ENCODE assay signal across 28 cellular contexts in the genomic region with DNA sequence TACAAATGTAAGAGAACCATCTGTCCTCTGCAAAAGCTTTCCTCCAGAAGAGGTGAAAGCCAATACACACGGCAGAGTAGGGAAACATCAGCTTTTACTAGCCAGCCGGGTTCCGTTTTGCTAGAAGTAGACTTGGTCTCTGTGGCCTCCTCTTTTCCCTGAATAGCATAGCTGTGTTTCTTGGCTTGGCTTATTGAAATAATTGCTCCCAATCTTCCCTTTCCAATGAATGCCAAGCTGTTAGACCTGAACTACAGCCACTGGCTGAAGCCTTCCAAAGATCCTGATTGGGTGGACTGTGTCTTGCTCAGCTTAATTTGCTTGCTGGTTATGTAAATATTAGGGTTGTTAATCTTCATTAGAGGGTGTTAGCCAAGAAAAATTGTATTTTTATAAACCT.
DNase-seq lines count a peak whose midpoint lies in the region; ATAC-seq and TF ChIP-seq lines count a peak whose summit lies in the region.
"Had no signal": no experiment of that assay in that cellular context is flagged by ENCODE, and none has a peak within 500 bp of the region (broad histone marks: within the 10 kb centered on the region; RNA-seq: fewer than 3 reads in every experiment).

No MANE protein-coding gene starts in this region.

- H3K36me3 Mint-ChIP-seq in neural progenitor cell: peaks cover 2% of the 10 kb centered on the region
- H3K36me3 Mint-ChIP-seq: activated naive CD4-positive, alpha-beta T cell treated with anti-CD3 and anti-CD28 coated beads, Interleukin-2, amount 10 ng/mL, durations not matched to agents 7 days and 5 days; IgD-negative memory B cell had no signal

- no peak overlapping the region for H3K4me3 ChIP-seq in right atrium auricular region
- H3K4me3 ChIP-seq in thoracic aorta: no peak overlapping the region
- H3K4me3 ChIP-seq in foreskin fibroblast (ENCODE audit: low read depth in 1 of 2, low read length in 2 of 2): no peak overlapping the region
- H3K4me3 ChIP-seq in neural progenitor cell: no peak overlapping the region
- H3K4me3 ChIP-seq: BLaER1 treated with 17β-estradiol and CSF1 and Interleukin-3, amounts not matched to agents 10 nM and 100 nM; breast epithelium; colonic mucosa; heart left ventricle; lung; right lobe of liver had no signal

- no peaks in the 10 kb centered on the region for H4K20me1 ChIP-seq in neural progenitor cell (ENCODE audit: low read depth)
- H4K20me1 ChIP-seq: BLaER1 treated with 17β-estradiol and CSF1 and Interleukin-3, amounts not matched to agents 10 nM and 100 nM had no signal

- H3K36me3 ChIP-seq in right atrium auricular region: no peaks in the 10 kb centered on the region
- H3K36me3 ChIP-seq in thoracic aorta: no peaks in the 10 kb centered on the region
- no peaks in the 10 kb centered on the region for H3K36me3 ChIP-seq in neural progenitor cell
- H3K36me3 ChIP-seq: BLaER1 treated with 17β-estradiol and CSF1 and Interleukin-3, amounts not matched to agents 10 nM and 100 nM; breast epithelium; colonic mucosa; heart left ventricle; right lobe of liver had no signal

- H3K9me3 ChIP-seq in right atrium auricular region (no peaks in the 10 kb centered on the region), thoracic aorta (no peaks in the 10 kb centered on the region), neural progenitor cell (ENCODE audit: low read depth) (no peaks in the 10 kb centered on the region)
- H3K9me3 ChIP-seq: breast epithelium, colonic mucosa, heart left ventricle, right lobe of liver had no signal

- intact Hi-C loops in left ventricle myocardium superior (cut with micrococcal nuclease): no loop called here

- H3K4me3 Mint-ChIP-seq in neural progenitor cell: no peak overlapping the region
- H3K4me3 Mint-ChIP-seq: activated naive CD4-positive, alpha-beta T cell treated with anti-CD3 and anti-CD28 coated beads, Interleukin-2, amount 10 ng/mL, durations not matched to agents 7 days and 5 days; activated T-helper 1 cell treated with anti-CD3 and anti-CD28 coated beads, Interleukin-12 subunit alpha, Interleukin-12 subunit beta, Interleukin-2, Interleukin-4 antibody, amounts not matched to agents 30 ng/mL and 10 ng/mL and 1 ng/mL, durations not matched to agents 14 hours and 24 hours and 36 hours; IgD-negative memory B cell; neural crest cell; T-helper 1 cell treated with Interleukin-12 subunit alpha and Interleukin-12 subunit beta and Interleukin-4 antibody, amounts not matched to agents 30 μg/mL and 1 μg/mL, for 36 hours had no signal

- no peaks in the 10 kb centered on the region for H3F3A ChIP-seq in neural progenitor cell (ENCODE audit: low read depth)

- no peak overlapping the region for H3K27ac Mint-ChIP-seq in neural progenitor cell
- H3K27ac Mint-ChIP-seq: activated naive CD4-positive, alpha-beta T cell treated with anti-CD3 and anti-CD28 coated beads, Interleukin-2, amount 10 ng/mL, durations not matched to agents 7 days and 5 days; activated T-helper 1 cell treated with anti-CD3 and anti-CD28 coated beads, Interleukin-12 subunit alpha, Interleukin-12 subunit beta, Interleukin-2, Interleukin-4 antibody, amounts not matched to agents 30 ng/mL and 10 ng/mL and 1 ng/mL, durations not matched to agents 14 hours and 24 hours and 36 hours; IgD-negative memory B cell; T-helper 1 cell treated with Interleukin-12 subunit alpha and Interleukin-12 subunit beta and Interleukin-4 antibody, amounts not matched to agents 30 μg/mL and 1 μg/mL, for 36 hours had no signal

- peak; percentile 50 for ATAC-seq in left ventricle myocardium superior
- no peak for ATAC-seq in thoracic aorta (ENCODE audit: insufficient number of reproducible peaks, low FRiP score, low read depth)
- ATAC-seq: right lobe of liver had no signal

- no peak overlapping the region for H3K27ac ChIP-seq in right atrium auricular region
- H3K27ac ChIP-seq in thoracic aorta: peak overlapping the region; percentile 13 to 25
- no peak overlapping the region for H3K27ac ChIP-seq in neural progenitor cell
- H3K27ac ChIP-seq: BLaER1 treated with 17β-estradiol and CSF1 and Interleukin-3, amounts not matched to agents 10 nM and 100 nM; breast epithelium; colonic mucosa; heart left ventricle; right lobe of liver had no signal

- H3K9ac ChIP-seq in neural progenitor cell: no peak overlapping the region
- H3K9ac ChIP-seq: BLaER1 treated with 17β-estradiol and CSF1 and Interleukin-3, amounts not matched to agents 10 nM and 100 nM had no signal

- no peak overlapping the region for H2AFZ ChIP-seq in neural progenitor cell (replicated peaks)

- H3K4me1 Mint-ChIP-seq in neural progenitor cell: no peaks in the 10 kb centered on the region
- H3K4me1 Mint-ChIP-seq: activated naive CD4-positive, alpha-beta T cell treated with anti-CD3 and anti-CD28 coated beads, Interleukin-2, amount 10 ng/mL, durations not matched to agents 7 days and 5 days; IgD-negative memory B cell; neural crest cell had no signal

- H3K27me3 ChIP-seq in right atrium auricular region (no peaks in the 10 kb centered on the region), thoracic aorta (replicated peaks; ENCODE audit: insufficient read depth) (no peaks in the 10 kb centered on the region), neural progenitor cell (no peaks in the 10 kb centered on the region)
- H3K27me3 ChIP-seq: BLaER1 treated with 17β-estradiol and CSF1 and Interleukin-3, amounts not matched to agents 10 nM and 100 nM; breast epithelium; colonic mucosa; heart left ventricle; right lobe of liver had no signal

- no peak for DNase-seq in left ventricle myocardium superior
- DNase-seq in right atrium auricular region (ENCODE audit: low spot score): no peak
- DNase-seq in NCI-H1694 (lab: John Stamatoyannopoulos, UW): peak; percentile 21
- DNase-seq in NCI-H82 treated with DMSO at 0.1 percent for 48 hours (lab: John Stamatoyannopoulos, UW; ENCODE audit: unreplicated experiment): peak; percentile 27
- DNase-seq in thoracic aorta (ENCODE audit: low spot score): no peak
- no peak for DNase-seq in foreskin fibroblast
- no peak for DNase-seq in GM03348 (ENCODE audit: low spot score)
- no peak for DNase-seq in neural progenitor cell (ENCODE audit: low spot score)
- DNase-seq: activated CD4-positive, alpha-beta T cell treated with anti-CD3 and anti-CD28 coated beads, Interleukin-2, amount 50 U/mL, for 48 hours; activated CD8-positive, alpha-beta memory T cell treated with anti-CD3 and anti-CD28 coated beads, Interleukin-2, amount 50 U/mL, for 4 hours; activated naive CD4-positive, alpha-beta T cell treated with anti-CD3 and anti-CD28 coated beads, Interleukin-2, amount 10 ng/mL, durations not matched to agents 7 days and 5 days; colonic mucosa; DND-41; effector CD8-positive, alpha-beta T cell; H7; heart left ventricle; NCI-H345; posterior cingulate gyrus; right lobe of liver; stimulated activated CD4-positive, alpha-beta T cell treated with anti-CD3 and anti-CD28 coated beads, Interleukin-12 subunit alpha, Interleukin-12 subunit beta, amount 100 ng/mL, for 4 hours; stimulated activated naive CD4-positive, alpha-beta T cell had no signal

- peaks cover 2% of the 10 kb centered on the region for H3K27me3 Mint-ChIP-seq in neural progenitor cell (ENCODE audit: insufficient read depth, low read depth)
- H3K27me3 Mint-ChIP-seq: IgD-negative memory B cell had no signal

- peaks cover 3% of the 10 kb centered on the region for H3K9me3 Mint-ChIP-seq in neural progenitor cell
- H3K9me3 Mint-ChIP-seq: activated naive CD4-positive, alpha-beta T cell treated with anti-CD3 and anti-CD28 coated beads, Interleukin-2, amount 10 ng/mL, durations not matched to agents 7 days and 5 days; activated T-helper 1 cell treated with anti-CD3 and anti-CD28 coated beads, Interleukin-12 subunit alpha, Interleukin-12 subunit beta, Interleukin-2, Interleukin-4 antibody, amounts not matched to agents 30 ng/mL and 10 ng/mL and 1 ng/mL, durations not matched to agents 14 hours and 24 hours and 36 hours; IgD-negative memory B cell; neural crest cell; T-helper 1 cell treated with Interleukin-12 subunit alpha and Interleukin-12 subunit beta and Interleukin-4 antibody, amounts not matched to agents 30 μg/mL and 1 μg/mL, for 36 hours had no signal

- H3K79me2 ChIP-seq in neural progenitor cell (ENCODE audit: low read depth): no peaks in the 10 kb centered on the region

- H3K4me1 ChIP-seq in right atrium auricular region (no peaks in the 10 kb centered on the region), thoracic aorta (ENCODE audit: control insufficient read depth in 1 of 2, low read depth in 2 of 2) (peaks cover 16 to 35% of the 10 kb centered on the region in 2 donors), neural progenitor cell (no peaks in the 10 kb centered on the region)
- H3K4me1 ChIP-seq: breast epithelium, colonic mucosa, right lobe of liver had no signal

- no peak overlapping the region for H3K4me2 ChIP-seq in neural progenitor cell
- H3K4me2 ChIP-seq: BLaER1 treated with 17β-estradiol and CSF1 and Interleukin-3, amounts not matched to agents 10 nM and 100 nM had no signal

- TF ChIP-seq CTCF in right atrium auricular region (IDR thresholded peaks at IDR 0.05): no peak
- no peak for TF ChIP-seq CTCF in thoracic aorta (IDR thresholded peaks at IDR 0.05)
- TF ChIP-seq CTCF in foreskin fibroblast (IDR thresholded peaks at IDR 0.05; ENCODE audit: low read depth, low read length): no peak
- no peak for TF ChIP-seq CTCF in neural progenitor cell (IDR thresholded peaks at IDR 0.05)

Comparison
In these comparisons a context has a peak if more than half of its experiments do, and no peak if none do; other contexts are left out.
1. DNase-seq: peak in NCI-H1694 (single experiment) and NCI-H82 treated with DMSO at 0.1 percent for 48 hours (single experiment); none in left ventricle myocardium superior (single experiment), right atrium auricular region (single experiment), thoracic aorta (single experiment), foreskin fibroblast (0 of 2), GM03348 (single experiment) and neural progenitor cell (single experiment).
2. H3K27ac ChIP-seq: peak in thoracic aorta (2 of 2); none in right atrium auricular region (0 of 2) and neural progenitor cell (single experiment).